ENCODE assay signal across 19 cellular contexts in the genomic region with DNA sequence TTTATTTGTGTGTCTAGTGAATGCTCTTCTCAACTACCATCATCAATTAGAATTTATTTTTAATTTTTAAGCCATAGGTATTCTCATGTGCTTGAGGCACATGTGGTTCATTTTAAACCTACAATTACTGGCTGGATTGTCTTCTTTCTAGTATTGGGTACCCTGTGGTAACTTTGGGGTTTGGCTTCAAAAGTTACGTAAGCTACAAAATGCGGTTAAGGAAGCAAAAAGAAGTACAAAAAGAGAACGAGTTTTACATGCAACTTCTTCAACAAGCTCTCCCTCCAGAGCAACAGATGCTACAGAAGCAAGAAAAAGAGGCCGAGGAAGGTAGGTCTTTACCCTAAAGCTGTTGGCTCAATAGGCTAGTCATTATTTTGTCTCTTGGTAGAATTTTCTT. TPM values are rescaled to one million over a fixed set of nuclear protein-coding genes. Genes with fewer than 3 reads are reported as not detected.
"Had no signal": no experiment of that assay in that cellular context is flagged by ENCODE, and none has a peak within 500 bp of the region (broad histone marks: within the 10 kb centered on the region; RNA-seq: fewer than 3 reads in every experiment).

No MANE protein-coding gene starts in this region.

- H3K4me1 Mint-ChIP-seq: activated CD4-positive, alpha-beta memory T cell treated with anti-CD3 and anti-CD28 coated beads, Interleukin-2, amount 10 ng/mL, durations not matched to agents 7 days and 5 days; brain; stimulated activated effector memory CD8-positive, alpha-beta T cell treated with anti-CD3 and anti-CD28 coated beads, Interleukin-12 subunit alpha, Interleukin-12 subunit beta, amount 100 ng/mL, for 72 hours had no signal

- H3K4me3 Mint-ChIP-seq: activated B cell treated with CpG ODN at 0.5 μM for 24 hours; activated CD4-positive, alpha-beta memory T cell treated with anti-CD3 and anti-CD28 coated beads, Interleukin-2, amount 10 ng/mL, durations not matched to agents 7 days and 5 days; brain; effector memory CD8-positive, alpha-beta T cell; naive thymus-derived CD4-positive, alpha-beta T cell; stimulated activated effector memory CD8-positive, alpha-beta T cell treated with anti-CD3 and anti-CD28 coated beads, Interleukin-12 subunit alpha, Interleukin-12 subunit beta, amount 100 ng/mL, for 72 hours; type B pancreatic cell had no signal

- H3K27me3 Mint-ChIP-seq: activated B cell treated with CpG ODN at 0.5 μM for 24 hours; activated CD4-positive, alpha-beta memory T cell treated with anti-CD3 and anti-CD28 coated beads, Interleukin-2, amount 10 ng/mL, durations not matched to agents 7 days and 5 days; brain; effector memory CD8-positive, alpha-beta T cell; naive thymus-derived CD4-positive, alpha-beta T cell; type B pancreatic cell had no signal

- DNase-seq: activated B cell treated with CpG ODN at 0.5 μM for 24 hours; activated CD4-positive, alpha-beta memory T cell treated with anti-CD3 and anti-CD28 coated beads, Interleukin-2, amount 10 ng/mL, durations not matched to agents 7 days and 5 days; activated CD4-positive, alpha-beta T cell treated with anti-CD3 and anti-CD28 coated beads for 48 hours; activated naive CD4-positive, alpha-beta T cell treated with Interleukin-2 at 50 U/mL for 16 hours; activated T-cell treated with anti-CD3 and anti-CD28 coated beads, Interleukin-2, amount 50 U/mL, for 1 hour; caudate nucleus; effector memory CD8-positive, alpha-beta T cell; esophagus squamous epithelium; left cardiac atrium; mesendoderm; naive thymus-derived CD4-positive, alpha-beta T cell; pancreas; right lobe of liver; stimulated activated CD4-positive, alpha-beta T cell treated with anti-CD3 and anti-CD28 coated beads, Interleukin-4, amount 100 ng/mL, for 24 hours; testis had no signal

- ATAC-seq: effector memory CD8-positive, alpha-beta T cell; left cardiac atrium; naive thymus-derived CD4-positive, alpha-beta T cell; pancreas; right lobe of liver; stimulated activated effector memory CD8-positive, alpha-beta T cell treated with anti-CD3 and anti-CD28 coated beads, Interleukin-12 subunit alpha, Interleukin-12 subunit beta, amount 100 ng/mL, for 72 hours had no signal

- H3K9me3 Mint-ChIP-seq: activated B cell treated with CpG ODN at 0.5 μM for 24 hours; activated CD4-positive, alpha-beta memory T cell treated with anti-CD3 and anti-CD28 coated beads, Interleukin-2, amount 10 ng/mL, durations not matched to agents 7 days and 5 days; activated T-helper 2 cell treated with anti-CD3 and anti-CD28 coated beads, Interferon-gamma antibody, Interleukin-2, Interleukin-4, amounts not matched to agents 10 μg/mL and 5 μg/mL and 100 μg/mL, durations not matched to agents 14 hours and 24 hours and 36 hours; brain; effector memory CD8-positive, alpha-beta T cell; stimulated activated effector memory CD8-positive, alpha-beta T cell treated with anti-CD3 and anti-CD28 coated beads, Interleukin-12 subunit alpha, Interleukin-12 subunit beta, amount 100 ng/mL, for 72 hours; type B pancreatic cell had no signal

- H3K27ac Mint-ChIP-seq: activated B cell treated with CpG ODN at 0.5 μM for 24 hours; activated CD4-positive, alpha-beta memory T cell treated with anti-CD3 and anti-CD28 coated beads, Interleukin-2, amount 10 ng/mL, durations not matched to agents 7 days and 5 days; activated T-helper 2 cell treated with anti-CD3 and anti-CD28 coated beads, Interferon-gamma antibody, Interleukin-2, Interleukin-4, amounts not matched to agents 10 μg/mL and 5 μg/mL and 100 μg/mL, durations not matched to agents 14 hours and 24 hours and 36 hours; brain; effector memory CD8-positive, alpha-beta T cell; stimulated activated effector memory CD8-positive, alpha-beta T cell treated with anti-CD3 and anti-CD28 coated beads, Interleukin-12 subunit alpha, Interleukin-12 subunit beta, amount 100 ng/mL, for 72 hours; type B pancreatic cell had no signal

RNA-seq across cellular contexts. Expression of gene RHCE, which starts 35.9 kb away (rescaled TPM):
- total RNA-seq: activated B cell treated with CpG ODN at 0.5 μM for 24 hours had no signal
